In genomic region chr1:40096646-40096976, GRCh38 we compare ENCODE assay signal across 8 cellular contexts. TPM values are rescaled to one million over a fixed set of nuclear protein-coding genes. Genes with fewer than 3 reads are reported as not detected.
A peak's percentile ranks its signal among the peaks of the same experiment; 100 is the strongest.
DNase-seq lines count a peak whose midpoint lies in the region; ATAC-seq and TF ChIP-seq lines count a peak whose summit lies in the region.

No MANE protein-coding gene starts in this region.

- H3F3A ChIP-seq in GM23338 (replicated peaks; ENCODE audit: low read depth) (no peaks in the 10 kb centered on the region), SU-DHL-6 (ENCODE audit: insufficient read depth) (no peaks in the 10 kb centered on the region)

- no peaks in the 10 kb centered on the region for H3K27me3 Mint-ChIP-seq in GM23338 (ENCODE audit: insufficient read depth, low read depth, poor library complexity)

- peak overlapping the region; percentile 74 for H3K9ac ChIP-seq in SU-DHL-6 (ENCODE audit: low read length)

- peaks cover 5% of the 10 kb centered on the region; the same call in 1 of the 3 replicates for H3K36me3 Mint-ChIP-seq in GM23338 (ENCODE audit: low read depth)

- H3K4me2 ChIP-seq in GM23338 (peak overlapping the region; percentile 87), SU-DHL-6 (ENCODE audit: low read depth, low read length, poor library complexity, severe bottlenecking) (peak overlapping the region; percentile 81)

- H3K79me2 ChIP-seq in GM23338 (replicated peaks; ENCODE audit: insufficient read depth) (peaks cover 48% of the 10 kb centered on the region), SU-DHL-6 (ENCODE audit: insufficient read depth, low read length) (peaks cover 32% of the 10 kb centered on the region)

- intact Hi-C loops in sciatic nerve (cut with DNase I): no loop called here

- H3K27me3 ChIP-seq in BE2C (no peaks in the 10 kb centered on the region), GM23338 (ENCODE audit: insufficient read depth) (no peaks in the 10 kb centered on the region), SU-DHL-6 (ENCODE audit: low read length) (no peaks in the 10 kb centered on the region)

- H2AFZ ChIP-seq in GM23338 (peak overlapping the region; percentile 99), SU-DHL-6 (ENCODE audit: low read depth, low read length, severe bottlenecking) (peak overlapping the region; percentile 95)

- H3K9me2 ChIP-seq in GM23338 (ENCODE audit: insufficient read depth) (no peaks in the 10 kb centered on the region), SU-DHL-6 (replicated peaks; ENCODE audit: insufficient read depth, low read length) (no peaks in the 10 kb centered on the region)

- H3K4me3 Mint-ChIP-seq in GM23338: peak overlapping the region; percentile 95

- no peak for TF ChIP-seq CTCF in BE2C (IDR thresholded peaks at IDR 0.05; ENCODE audit: low read depth, low read length)
- TF ChIP-seq CTCF in GM23338 (conservative IDR thresholded peaks at IDR 0.05; ENCODE audit: low read depth in 2 of 2): no peak
- TF ChIP-seq CTCF in SU-DHL-6 (IDR thresholded peaks at IDR 0.05; ENCODE audit: insufficient read depth, low read length, poor library complexity, severe bottlenecking): no peak

- H3K4me1 ChIP-seq in BE2C: no peaks in the 10 kb centered on the region; the same call in 1 of the 2 replicates
- peaks cover 7% of the 10 kb centered on the region; the same call in 1 of the 2 replicates for H3K4me1 ChIP-seq in GM23338 (ENCODE audit: insufficient read depth)

- DNase-seq in BE2C (no peak), GM23338 (ENCODE audit: low spot score) (no peak), germinal center (ENCODE audit: low spot score) (peak; percentile 18), sciatic nerve (ENCODE audit: low spot score) (no peak), 8988T (no peak)

- H3K4me1 Mint-ChIP-seq in GM23338: peaks cover 8% of the 10 kb centered on the region; the same call in 2 of the 3 replicates

- peak overlapping the region; percentile 67 for H3K4me3 ChIP-seq in BE2C (ENCODE audit: low read depth, low read length)
- H3K4me3 ChIP-seq in GM23338: peak overlapping the region; percentile 95
- H3K4me3 ChIP-seq in SU-DHL-6 (ENCODE audit: insufficient read depth, low read length, poor library complexity, severe bottlenecking): peak overlapping the region; percentile 93

- H3K27ac ChIP-seq in GM23338 (ENCODE audit: low read depth) (no peak overlapping the region), SU-DHL-6 (ENCODE audit: low read depth, low read length) (no peak overlapping the region)

- H3K9me3 ChIP-seq in BE2C (no peaks in the 10 kb centered on the region), SU-DHL-6 (ENCODE audit: insufficient read depth, low read length) (no peaks in the 10 kb centered on the region)

- H3K36me3 ChIP-seq in BE2C (no peaks in the 10 kb centered on the region), GM23338 (ENCODE audit: insufficient read depth) (0 out of 2 replicates have a peak, but pooled peaks cover 6% of the 10 kb centered on the region), SU-DHL-6 (ENCODE audit: low read length) (no peaks in the 10 kb centered on the region)

- H4K20me1 ChIP-seq in GM23338 (replicated peaks; ENCODE audit: insufficient read depth): peaks cover 15% of the 10 kb centered on the region; the same call in 1 of the 2 replicates
- H4K20me1 ChIP-seq in SU-DHL-6 (ENCODE audit: low read depth, low read length): no peaks in the 10 kb centered on the region

- ATAC-seq in GM23338 (peak; percentile 42), sciatic nerve (peak; percentile 23), GM18868 (IDR thresholded peaks at IDR 0.05; ENCODE audit: unreplicated experiment) (no peak), GM18861 (IDR thresholded peaks at IDR 0.05; ENCODE audit: unreplicated experiment) (no peak)

- peak overlapping the region; percentile 95 for H3K27ac Mint-ChIP-seq in GM23338

- no peaks in the 10 kb centered on the region; the same call in 2 of the 3 replicates for H3K9me3 Mint-ChIP-seq in GM23338

TF ChIP-seq in GM23338, 12 proteins besides CTCF, POLR2A, EP300 and RAD21 (continues in another document):
- no peak for TF ChIP-seq JUNB (IDR thresholded peaks at IDR 0.05; ENCODE audit: unreplicated experiment)
- TF ChIP-seq EZH2phosphoT487 (IDR thresholded peaks at IDR 0.05; ENCODE audit: unreplicated experiment): no peak
- TF ChIP-seq NANOG (IDR thresholded peaks at IDR 0.05; ENCODE audit: borderline replicate concordance): no peak
- no peak for TF ChIP-seq ETS1 (IDR thresholded peaks at IDR 0.05)
- TF ChIP-seq POLR2AphosphoS5 (IDR thresholded peaks at IDR 0.05; ENCODE audit: low read depth): no peak
- no peak for TF ChIP-seq REST (IDR thresholded peaks at IDR 0.05; ENCODE audit: unreplicated experiment)
- no peak for TF ChIP-seq STAT1 (IDR thresholded peaks at IDR 0.05; ENCODE audit: unreplicated experiment)
- no peak for TF ChIP-seq CREB1 (CRISPR knock-in tag; IDR thresholded peaks at IDR 0.05; ENCODE audit: low read depth)
- no peak for TF ChIP-seq ZNF114 (CRISPR knock-in tag; IDR thresholded peaks at IDR 0.05)

RNA-seq across cellular contexts. Expression of gene PPT1, which starts 0.4 kb away (rescaled TPM):
- polyA plus RNA-seq in BE2C (2012; ENCODE audit: insufficient read depth, insufficient read length, low read depth): 34.7 TPM
- 202 and 234 TPM in 2 replicates for total RNA-seq in GM23338 (2014; rRNA removed; shearing (Covaris generic))
- 59.4 and 67.4 TPM in 2 replicates for polyA plus RNA-seq in GM23338 (2016; fragmentation: Nextera tagmentation; extraction: Ambion mirVana)
- 80.3 TPM for total RNA-seq in sciatic nerve

RNA-seq across cellular contexts. Expression of gene CAP1, which starts 56.1 kb away (rescaled TPM):
- polyA plus RNA-seq in BE2C (2012; ENCODE audit: insufficient read depth, insufficient read length, low read depth): 99.9 TPM
- 222 and 254 TPM in 2 replicates for total RNA-seq in GM23338 (2014; rRNA removed; shearing (Covaris generic))
- polyA plus RNA-seq in GM23338 (2016; fragmentation: Nextera tagmentation; extraction: Ambion mirVana): 109 and 133 TPM in 2 replicates
- total RNA-seq in sciatic nerve: 359 TPM

Comparison
In these comparisons a context has a peak if more than half of its experiments do, and no peak if none do; other contexts are left out.
1. ATAC-seq: peak in GM23338 (single experiment) and sciatic nerve (single experiment); none in GM18868 (single experiment) and GM18861 (single experiment).
2. Peak in every context shown above with its lines, with median percentiles within 50 percentile points of each other: H3K4me3 ChIP-seq.